ENCODE assay signal across 1 cellular context in the genomic region with DNA sequence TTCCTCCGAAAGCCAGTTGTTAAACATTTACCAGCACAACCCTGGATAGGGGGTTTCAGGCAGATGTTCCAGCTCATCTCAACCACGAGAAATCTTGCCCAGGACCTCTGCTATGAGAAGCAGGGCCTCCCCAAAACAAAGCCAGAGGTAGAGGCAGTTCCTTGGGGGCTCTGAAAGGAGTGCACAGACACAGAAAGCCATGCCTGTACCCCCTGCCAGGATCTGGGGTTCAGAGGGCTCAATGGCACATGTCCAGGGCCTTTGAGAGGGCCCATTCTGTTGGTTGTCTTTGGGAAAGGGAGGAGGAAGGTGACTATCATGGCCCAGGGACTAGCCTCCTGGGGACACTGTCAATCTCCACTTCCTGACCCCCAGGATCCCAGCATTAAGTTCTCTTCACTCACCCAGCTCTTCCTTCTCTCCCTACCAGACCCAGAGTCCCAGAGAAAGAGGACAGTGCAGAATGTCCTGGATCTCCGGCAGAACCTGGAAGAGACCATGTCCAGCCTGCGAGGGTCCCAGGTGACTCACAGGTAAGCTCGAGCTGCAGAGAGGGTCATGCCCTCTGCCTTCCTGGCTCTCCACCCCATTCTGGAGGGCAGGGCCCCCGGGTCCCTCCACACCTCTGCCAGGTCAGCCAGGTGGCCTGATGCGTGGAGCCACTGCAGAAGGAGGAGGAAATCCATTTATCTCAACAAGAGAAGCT.
TF ChIP-seq lines count a peak whose summit lies in the region.

No MANE protein-coding gene starts in this region.

TF ChIP-seq in HCT116, 20 proteins besides CTCF, POLR2A, EP300 and RAD21:
- no peak for TF ChIP-seq POLR2AphosphoS5 (IDR thresholded peaks at IDR 0.05; ENCODE audit: low read depth, low read length)
- TF ChIP-seq EGR1 (IDR thresholded peaks at IDR 0.05; ENCODE audit: low read depth): no peak
